In genomic region chr12:66130267-66131066, GRCh38 we compare ENCODE assay signal across 1 cellular context.
TF ChIP-seq lines count a peak whose summit lies in the region.

Gene LLPH (minus strand): TSS chr12:66130750. CDS start chr12:66129106, 1,644 bp downstream.

TF ChIP-seq in HepG2, 621 proteins besides CTCF, POLR2A, EP300 and RAD21 (continued from another document and continues in another):
- TF ChIP-seq ZNF597 (CRISPR knock-in tag; IDR thresholded peaks at IDR 0.05) (no peak), ZKSCAN8 (CRISPR knock-in tag; IDR thresholded peaks at IDR 0.05; ENCODE audit: borderline replicate concordance) (no peak), CHD2 (IDR thresholded peaks at IDR 0.05; ENCODE audit: low read depth, low read length) (no peak), ZNF333 (CRISPR knock-in tag; IDR thresholded peaks at IDR 0.05; ENCODE audit: borderline replicate concordance) (peak; percentile 29; the same call in 1 of the 2 replicates), ZNF432 (CRISPR knock-in tag; IDR thresholded peaks at IDR 0.05; ENCODE audit: borderline replicate concordance) (no peak), NFE2L1 (CRISPR knock-in tag; IDR thresholded peaks at IDR 0.05; ENCODE audit: borderline replicate concordance) (no peak), RCOR2 (CRISPR knock-in tag; IDR thresholded peaks at IDR 0.05) (no peak), MBNL3 (CRISPR knock-in tag; conservative IDR thresholded peaks at IDR 0.05) (no peak), HNF4G (IDR thresholded peaks at IDR 0.05; ENCODE audit: borderline replicate concordance, low read depth, low read length) (no peak), HNF4G (CRISPR knock-in tag; IDR thresholded peaks at IDR 0.05; ENCODE audit: borderline replicate concordance, low read depth) (no peak), RXRB (CRISPR knock-in tag; IDR thresholded peaks at IDR 0.05; ENCODE audit: borderline replicate concordance) (peak; percentile 48; the same call in 1 of the 2 replicates), MLX (CRISPR knock-in tag; IDR thresholded peaks at IDR 0.05) (0 out of 2 replicates have a peak, but pooled peaks have one; percentile 9), ZNF589 (CRISPR knock-in tag; conservative IDR thresholded peaks at IDR 0.05) (no peak), ZNF746 (CRISPR knock-in tag; IDR thresholded peaks at IDR 0.05) (no peak), ZNF280B (CRISPR knock-in tag; IDR thresholded peaks at IDR 0.05; ENCODE audit: borderline replicate concordance) (peak; percentile 79; the same call in 1 of the 2 replicates), HINFP (CRISPR knock-in tag; IDR thresholded peaks at IDR 0.05; ENCODE audit: low read depth) (peak; percentile 91), ZMYM2 (CRISPR knock-in tag; IDR thresholded peaks at IDR 0.05) (no peak), NR2F1 (CRISPR knock-in tag; IDR thresholded peaks at IDR 0.05) (no peak), STAG1 (CRISPR knock-in tag; IDR thresholded peaks at IDR 0.05) (no peak), ZSCAN30 (CRISPR knock-in tag; IDR thresholded peaks at IDR 0.05) (no peak), HOXD1 (CRISPR knock-in tag; IDR thresholded peaks at IDR 0.05) (no peak), KDM3A (CRISPR knock-in tag; IDR thresholded peaks at IDR 0.05; ENCODE audit: low read depth) (peak; percentile 71; the same call in 1 of the 2 replicates), ARNT (IDR thresholded peaks at IDR 0.05) (no peak), ZNF260 (CRISPR knock-in tag; IDR thresholded peaks at IDR 0.05; ENCODE audit: borderline replicate concordance, low read depth) (no peak), ZNF598 (CRISPR knock-in tag; IDR thresholded peaks at IDR 0.05; ENCODE audit: borderline replicate concordance) (no peak; the same call in 1 of the 2 replicates), STAT6 (CRISPR knock-in tag; IDR thresholded peaks at IDR 0.05; ENCODE audit: borderline replicate concordance) (no peak), ZMAT5 (CRISPR knock-in tag; IDR thresholded peaks at IDR 0.05; ENCODE audit: borderline replicate concordance, low read depth) (no peak), AGO1 (IDR thresholded peaks at IDR 0.05; ENCODE audit: low read depth, low read length, poor library complexity, severe bottlenecking) (no peak), ZNF556 (CRISPR knock-in tag; IDR thresholded peaks at IDR 0.05; ENCODE audit: borderline replicate concordance) (peak; percentile 26; the same call in 1 of the 2 replicates), POGZ (CRISPR knock-in tag; IDR thresholded peaks at IDR 0.05) (peak; percentile 91), PLSCR1 (CRISPR knock-in tag; IDR thresholded peaks at IDR 0.05; ENCODE audit: borderline replicate concordance) (no peak), HNF1B (CRISPR knock-in tag; IDR thresholded peaks at IDR 0.05) (peak; percentile 61; the same call in 1 of the 2 replicates), KLF9 (CRISPR knock-in tag; IDR thresholded peaks at IDR 0.05; ENCODE audit: low read depth) (no peak), ZNF232 (CRISPR knock-in tag; IDR thresholded peaks at IDR 0.05; ENCODE audit: borderline replicate concordance) (0 out of 2 replicates have a peak, but pooled peaks have one; percentile 7), ELF3 (CRISPR knock-in tag; IDR thresholded peaks at IDR 0.05) (peak; percentile 91), HNF1A (IDR thresholded peaks at IDR 0.05; ENCODE audit: low read depth) (no peak), HNF1A (CRISPR knock-in tag; IDR thresholded peaks at IDR 0.05; ENCODE audit: borderline replicate concordance) (no peak; the same call in 1 of the 2 replicates), ZBTB34 (CRISPR knock-in tag; IDR thresholded peaks at IDR 0.05) (no peak), GMEB1 (CRISPR knock-in tag; IDR thresholded peaks at IDR 0.05; ENCODE audit: borderline replicate concordance) (peak; percentile 84)
